1 cellular context compared by ENCODE assay signal in genomic region chr17:77366206-77366557, GRCh38.
TF ChIP-seq lines count a peak whose summit lies in the region.

No MANE protein-coding gene starts in this region.

TF ChIP-seq in GM23338, 12 proteins besides CTCF, POLR2A, EP300 and RAD21 (continued from another document):
- TF ChIP-seq ZNF462 (CRISPR knock-in tag; IDR thresholded peaks at IDR 0.05): no peak
- no peak for TF ChIP-seq EZH2 (IDR thresholded peaks at IDR 0.05; ENCODE audit: low read depth, unreplicated experiment)
- TF ChIP-seq NANOG (IDR thresholded peaks at IDR 0.05; ENCODE audit: borderline replicate concordance): no peak
- TF ChIP-seq, protein P1, sequence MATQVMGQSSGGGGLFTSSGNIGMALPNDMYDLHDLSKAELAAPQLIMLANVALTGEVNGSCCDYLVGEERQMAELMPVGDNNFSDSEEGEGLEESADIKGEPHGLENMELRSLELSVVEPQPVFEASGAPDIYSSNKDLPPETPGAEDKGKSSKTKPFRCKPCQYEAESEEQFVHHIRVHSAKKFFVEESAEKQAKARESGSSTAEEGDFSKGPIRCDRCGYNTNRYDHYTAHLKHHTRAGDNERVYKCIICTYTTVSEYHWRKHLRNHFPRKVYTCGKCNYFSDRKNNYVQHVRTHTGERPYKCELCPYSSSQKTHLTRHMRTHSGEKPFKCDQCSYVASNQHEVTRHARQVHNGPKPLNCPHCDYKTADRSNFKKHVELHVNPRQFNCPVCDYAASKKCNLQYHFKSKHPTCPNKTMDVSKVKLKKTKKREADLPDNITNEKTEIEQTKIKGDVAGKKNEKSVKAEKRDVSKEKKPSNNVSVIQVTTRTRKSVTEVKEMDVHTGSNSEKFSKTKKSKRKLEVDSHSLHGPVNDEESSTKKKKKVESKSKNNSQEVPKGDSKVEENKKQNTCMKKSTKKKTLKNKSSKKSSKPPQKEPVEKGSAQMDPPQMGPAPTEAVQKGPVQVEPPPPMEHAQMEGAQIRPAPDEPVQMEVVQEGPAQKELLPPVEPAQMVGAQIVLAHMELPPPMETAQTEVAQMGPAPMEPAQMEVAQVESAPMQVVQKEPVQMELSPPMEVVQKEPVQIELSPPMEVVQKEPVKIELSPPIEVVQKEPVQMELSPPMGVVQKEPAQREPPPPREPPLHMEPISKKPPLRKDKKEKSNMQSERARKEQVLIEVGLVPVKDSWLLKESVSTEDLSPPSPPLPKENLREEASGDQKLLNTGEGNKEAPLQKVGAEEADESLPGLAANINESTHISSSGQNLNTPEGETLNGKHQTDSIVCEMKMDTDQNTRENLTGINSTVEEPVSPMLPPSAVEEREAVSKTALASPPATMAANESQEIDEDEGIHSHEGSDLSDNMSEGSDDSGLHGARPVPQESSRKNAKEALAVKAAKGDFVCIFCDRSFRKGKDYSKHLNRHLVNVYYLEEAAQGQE (IDR thresholded peaks at IDR 0.05; ENCODE audit: unreplicated experiment): no peak
- TF ChIP-seq, protein P2, sequence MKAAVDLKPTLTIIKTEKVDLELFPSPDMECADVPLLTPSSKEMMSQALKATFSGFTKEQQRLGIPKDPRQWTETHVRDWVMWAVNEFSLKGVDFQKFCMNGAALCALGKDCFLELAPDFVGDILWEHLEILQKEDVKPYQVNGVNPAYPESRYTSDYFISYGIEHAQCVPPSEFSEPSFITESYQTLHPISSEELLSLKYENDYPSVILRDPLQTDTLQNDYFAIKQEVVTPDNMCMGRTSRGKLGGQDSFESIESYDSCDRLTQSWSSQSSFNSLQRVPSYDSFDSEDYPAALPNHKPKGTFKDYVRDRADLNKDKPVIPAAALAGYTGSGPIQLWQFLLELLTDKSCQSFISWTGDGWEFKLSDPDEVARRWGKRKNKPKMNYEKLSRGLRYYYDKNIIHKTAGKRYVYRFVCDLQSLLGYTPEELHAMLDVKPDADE (IDR thresholded peaks at IDR 0.05): no peak
- TF ChIP-seq STAT1 (IDR thresholded peaks at IDR 0.05; ENCODE audit: unreplicated experiment): no peak
- TF ChIP-seq ZNF331 (CRISPR knock-in tag; IDR thresholded peaks at IDR 0.05; ENCODE audit: low read depth): no peak
- no peak for TF ChIP-seq CREB1 (CRISPR knock-in tag; IDR thresholded peaks at IDR 0.05; ENCODE audit: low read depth)
